Comparison of ENCODE assay signal across 10 cellular contexts in genomic region chr1:1788646-1789431, GRCh38. TPM values are rescaled to one million over a fixed set of nuclear protein-coding genes. Genes with fewer than 3 reads are reported as not detected.
A peak's percentile ranks its signal among the peaks of the same experiment; 100 is the strongest.
DNase-seq lines count a peak whose midpoint lies in the region; ATAC-seq and TF ChIP-seq lines count a peak whose summit lies in the region.
"Had no signal": no experiment of that assay in that cellular context is flagged by ENCODE, and none has a peak within 500 bp of the region (broad histone marks: within the 10 kb centered on the region; RNA-seq: fewer than 3 reads in every experiment).

No MANE protein-coding gene starts in this region.

- H3K4me3 ChIP-seq in upper lobe of right lung = no peak overlapping the region
- H3K4me3 ChIP-seq: PC-9 had no signal

- intact Hi-C loops in upper lobe of right lung (cut with DNase I) = no loop called here

- peak; percentile 22 for DNase-seq in stimulated activated CD4-positive, alpha-beta T cell treated with anti-CD3 and anti-CD28 coated beads, Interleukin-15, amount 100 ng/mL, for 24 hours
- no peak for DNase-seq in stimulated activated CD4-positive, alpha-beta T cell treated with anti-CD3 and anti-CD28 coated beads, Interleukin-1b, Interleukin-23, amount 100 ng/mL, for 48 hours
- DNase-seq in RWPE1 (ENCODE audit: low spot score) (no peak), globus pallidus (ENCODE audit: low spot score) (peak; percentile 34), upper lobe of right lung (no peak), activated T-cell treated with anti-CD3 and anti-CD28 coated beads for 4 hours (no peak)

- no peaks in the 10 kb centered on the region for H3K27me3 ChIP-seq in upper lobe of right lung

- H3K36me3 ChIP-seq in upper lobe of right lung = peaks cover 91% of the 10 kb centered on the region

- POLR2A ChIA-PET in RWPE1 (lab: Yijun Ruan, JAX; ENCODE audit: low non-redundant PET) = no interaction called here

- H3K9me3 ChIP-seq in upper lobe of right lung = no peaks in the 10 kb centered on the region

- peak overlapping the region; percentile 36 for H3K27ac ChIP-seq in RWPE1
- no peak overlapping the region for H3K27ac ChIP-seq in upper lobe of right lung
- H3K27ac ChIP-seq: PC-9 had no signal

- TF ChIP-seq CTCF in RWPE1 (conservative IDR thresholded peaks at IDR 0.05; ENCODE audit: low read depth) (peak; percentile 30; the same call in 1 of the 2 replicates), upper lobe of right lung (IDR thresholded peaks at IDR 0.05) (peak; percentile 15)

- ATAC-seq in upper lobe of right lung (peak; percentile 6), HG02885 (IDR thresholded peaks at IDR 0.05; ENCODE audit: poor library complexity, unreplicated experiment) (no peak), HG03354 (IDR thresholded peaks at IDR 0.05; ENCODE audit: poor library complexity, severe bottlenecking, unreplicated experiment) (no peak)
- ATAC-seq: esophagus mucosa had no signal

- CTCF ChIA-PET in RWPE1 (lab: Yijun Ruan, JAX) = interaction anchor here (0.6 to 1.8 kb wide), 3 partner anchors 9 to 117 kb away, joined by 3 to 7 read pairs (median 3); no protein-coding TSS in a partner anchor

- no peaks in the 10 kb centered on the region for H3K4me1 ChIP-seq in upper lobe of right lung

RNA-seq across cellular contexts. Expression of gene NADK, which starts 10.6 kb away (rescaled TPM):
- total RNA-seq in upper lobe of right lung = 99.2 TPM

Comparison
In these comparisons a context has a peak if more than half of its experiments do, and no peak if none do; other contexts are left out.
1. DNase-seq: peak in stimulated activated CD4-positive, alpha-beta T cell treated with anti-CD3 and anti-CD28 coated beads, Interleukin-15, amount 100 ng/mL, for 24 hours (single experiment) and globus pallidus (single experiment); none in stimulated activated CD4-positive, alpha-beta T cell treated with anti-CD3 and anti-CD28 coated beads, Interleukin-1b, Interleukin-23, amount 100 ng/mL, for 48 hours (single experiment), RWPE1 (single experiment), upper lobe of right lung (single experiment) and activated T-cell treated with anti-CD3 and anti-CD28 coated beads for 4 hours (single experiment).